1 cellular context compared by ENCODE assay signal in the genomic region with DNA sequence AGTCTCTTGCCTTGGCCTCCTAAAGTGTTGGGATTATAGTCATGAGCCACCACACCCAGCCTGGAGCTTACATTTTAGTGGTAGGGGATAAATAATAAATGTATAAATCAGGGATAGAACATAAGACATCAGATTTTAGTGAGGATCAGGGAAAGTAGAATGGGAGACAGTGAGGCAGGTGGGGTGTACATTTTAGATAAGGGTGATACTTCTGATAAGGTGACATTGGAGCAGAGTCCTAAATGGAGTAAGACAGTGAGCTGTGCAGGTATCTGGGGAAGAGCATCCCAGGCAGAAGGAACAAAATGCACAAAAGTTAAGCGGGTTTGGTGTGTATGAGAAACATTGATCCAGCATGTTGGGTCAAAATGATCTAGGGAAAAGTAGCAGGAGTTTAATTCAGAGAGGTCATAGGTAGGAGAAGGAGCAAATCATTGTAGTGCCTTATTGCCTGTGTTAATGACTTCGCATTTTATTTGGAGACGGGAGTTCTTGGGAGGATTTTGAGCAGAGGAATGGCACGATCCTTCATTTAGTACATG.
TF ChIP-seq lines count a peak whose summit lies in the region.

No MANE protein-coding gene starts in this region.

TF ChIP-seq in WTC11, 78 proteins besides CTCF, POLR2A, EP300 and RAD21 (continued from another document):
- TF ChIP-seq CREM (CRISPR knock-in tag; IDR thresholded peaks at IDR 0.05) (no peak), ESRRA (CRISPR knock-in tag; IDR thresholded peaks at IDR 0.05; ENCODE audit: borderline replicate concordance) (no peak), NFATC4 (CRISPR knock-in tag; IDR thresholded peaks at IDR 0.05) (no peak), SMAD3 (CRISPR knock-in tag; IDR thresholded peaks at IDR 0.05; ENCODE audit: borderline replicate concordance) (no peak), CBFB (CRISPR knock-in tag; IDR thresholded peaks at IDR 0.05; ENCODE audit: low read depth) (no peak)
